ENCODE assay signal across 20 cellular contexts in genomic region chr21:42350899-42351543, GRCh38. TPM values are rescaled to one million over a fixed set of nuclear protein-coding genes. Genes with fewer than 3 reads are reported as not detected.
DNase-seq lines count a peak whose midpoint lies in the region; ATAC-seq and TF ChIP-seq lines count a peak whose summit lies in the region.
"Had no signal": no experiment of that assay in that cellular context is flagged by ENCODE, and none has a peak within 500 bp of the region (broad histone marks: within the 10 kb centered on the region; RNA-seq: fewer than 3 reads in every experiment).

A gene with protein sequence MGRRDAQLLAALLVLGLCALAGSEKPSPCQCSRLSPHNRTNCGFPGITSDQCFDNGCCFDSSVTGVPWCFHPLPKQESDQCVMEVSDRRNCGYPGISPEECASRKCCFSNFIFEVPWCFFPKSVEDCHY (minus strand): TSS chr21:42350994. CDS start chr21:42350957, 37 bp downstream.

- TF ChIP-seq CTCF in nephron progenitor cell (IDR thresholded peaks at IDR 0.05) (no peak), upper lobe of right lung (IDR thresholded peaks at IDR 0.05) (no peak), esophagus squamous epithelium (IDR thresholded peaks at IDR 0.05) (no peak)

- H3K9me3 Mint-ChIP-seq in nephron progenitor cell = peaks cover 31% of the 10 kb centered on the region
- H3K9me3 Mint-ChIP-seq in immature natural killer cell = peaks cover 2 to 16% (median 12%) of the 10 kb centered on the region in 6 donors

- H3K27me3 Mint-ChIP-seq in nephron progenitor cell (ENCODE audit: low read depth, poor library complexity) (peaks cover 10% of the 10 kb centered on the region), immature natural killer cell (ENCODE audit: low read depth in 3 of 3) (peaks cover 5 to 13% (median 6%) of the 10 kb centered on the region in 3 donors)

- ATAC-seq in upper lobe of right lung = no peak
- ATAC-seq in GM18517 (IDR thresholded peaks at IDR 0.05; ENCODE audit: unreplicated experiment) = no peak
- ATAC-seq: naive thymus-derived CD4-positive, alpha-beta T cell; psoas muscle; stimulated activated naive CD8-positive, alpha-beta T cell treated with anti-CD3 and anti-CD28 coated beads, Interleukin-15, Interleukin-2, amounts not matched to agents 100 U/mL and 50 U/mL, for 24 hours had no signal

- TF ChIP-seq POLR2A in esophagus squamous epithelium (IDR thresholded peaks at IDR 0.05) = no peak

- intact Hi-C loops in upper lobe of right lung (cut with DNase I) = no loop called here
- intact Hi-C loops in esophagus squamous epithelium (cut with DNase I) = no loop called here

- no peak within 1 kb of the TSS for H3K4me3 ChIP-seq in upper lobe of right lung
- no peak within 1 kb of the TSS for H3K4me3 ChIP-seq in esophagus squamous epithelium
- H3K4me3 ChIP-seq: colonic mucosa, psoas muscle had no signal

- no peaks in the 10 kb centered on the region for H3K27me3 ChIP-seq in upper lobe of right lung
- peaks cover 0 to 35% (median 0%) of the 10 kb centered on the region in 4 donors for H3K27me3 ChIP-seq in esophagus squamous epithelium
- H3K27me3 ChIP-seq: colonic mucosa had no signal

- H3K27ac Mint-ChIP-seq in nephron progenitor cell = peak within 1 kb of the TSS; percentile 89
- H3K27ac Mint-ChIP-seq in immature natural killer cell = no peak within 1 kb of the TSS
- H3K27ac Mint-ChIP-seq: activated CD4-positive, alpha-beta memory T cell treated with anti-CD3 and anti-CD28 coated beads, Interleukin-2, amount 10 ng/mL, durations not matched to agents 7 days and 5 days had no signal

- peak; percentile 41 for DNase-seq in activated effector memory CD4-positive, alpha-beta T cell treated with anti-CD3 and anti-CD28 coated beads, Interleukin-2, amount 50 U/mL, for 16 hours
- DNase-seq in activated effector memory CD4-positive, alpha-beta T cell treated with Interleukin-2 at 50 U/mL for 16 hours = no peak
- no peak for DNase-seq in nephron progenitor cell
- peak; percentile 38 for DNase-seq in upper lobe of right lung
- no peak for DNase-seq in esophagus squamous epithelium (lab: John Stamatoyannopoulos, UW)
- DNase-seq in immature natural killer cell = no peak
- DNase-seq: activated CD4-positive, alpha-beta memory T cell treated with anti-CD3 and anti-CD28 coated beads, Interleukin-2, amount 10 ng/mL, durations not matched to agents 7 days and 5 days; colonic mucosa; foreskin fibroblast; HCEC 1CT; NCI-H1436; psoas muscle; RPMI8226; stimulated activated naive CD8-positive, alpha-beta T cell treated with anti-CD3 and anti-CD28 coated beads, Interleukin-15, Interleukin-2, amounts not matched to agents 100 U/mL and 50 U/mL, for 24 hours had no signal

- no peaks in the 10 kb centered on the region for H3K36me3 ChIP-seq in upper lobe of right lung
- no peaks in the 10 kb centered on the region for H3K36me3 ChIP-seq in esophagus squamous epithelium
- H3K36me3 ChIP-seq: colonic mucosa had no signal

- H3K4me3 Mint-ChIP-seq in nephron progenitor cell = no peak within 1 kb of the TSS
- no peak within 1 kb of the TSS for H3K4me3 Mint-ChIP-seq in immature natural killer cell
- H3K4me3 Mint-ChIP-seq: activated CD4-positive, alpha-beta memory T cell treated with anti-CD3 and anti-CD28 coated beads, Interleukin-2, amount 10 ng/mL, durations not matched to agents 7 days and 5 days; naive thymus-derived CD4-positive, alpha-beta T cell had no signal

- H3K4me1 ChIP-seq in upper lobe of right lung (no peaks in the 10 kb centered on the region), esophagus squamous epithelium (no peaks in the 10 kb centered on the region)
- H3K4me1 ChIP-seq: colonic mucosa, psoas muscle had no signal

- H3K27ac ChIP-seq in adipose tissue (ENCODE audit: low read depth, low read length) (no peak within 1 kb of the TSS), upper lobe of right lung (no peak within 1 kb of the TSS), esophagus squamous epithelium (no peak within 1 kb of the TSS)
- H3K27ac ChIP-seq: colonic mucosa, psoas muscle had no signal

- no peaks in the 10 kb centered on the region for H3K9me3 ChIP-seq in upper lobe of right lung
- peaks cover 0 to 12% (median 8%) of the 10 kb centered on the region in 3 donors for H3K9me3 ChIP-seq in esophagus squamous epithelium
- H3K9me3 ChIP-seq: colonic mucosa had no signal

- 61 to 79% (median 61%) methylated on average over 17 of the region's 17 CpGs for WGBS in adipose tissue, 3 donors
- 70 to 92% methylated on average over 6 to 8 of the region's 17 CpGs for WGBS in esophagus squamous epithelium, 2 donors

- H3K4me1 Mint-ChIP-seq in nephron progenitor cell (peaks cover 29% of the 10 kb centered on the region), immature natural killer cell (no peaks in the 10 kb centered on the region)
- H3K4me1 Mint-ChIP-seq: activated CD4-positive, alpha-beta memory T cell treated with anti-CD3 and anti-CD28 coated beads, Interleukin-2, amount 10 ng/mL, durations not matched to agents 7 days and 5 days had no signal

- H3K36me3 Mint-ChIP-seq in nephron progenitor cell (ENCODE audit: low read depth) (no peaks in the 10 kb centered on the region), immature natural killer cell (peaks cover 4 to 18% (median 12%) of the 10 kb centered on the region in 3 donors)

RNA-seq across cellular contexts. Expression of the gene that starts here (rescaled TPM):
- polyA plus RNA-seq in adipose tissue (100 to 1,000 TPM in 1 of 3 donors, 10 to 100 TPM in 1, under 1 TPM in 1; 0.94 to 505 (median 36.8) TPM), immature natural killer cell (not detected)
- total RNA-seq in upper lobe of right lung (not detected), esophagus squamous epithelium (1 to 10 TPM in 1 of 4 donors, not detected in 3; 1.7 TPM)
- total RNA-seq: activated CD4-positive, alpha-beta memory T cell treated with anti-CD3 and anti-CD28 coated beads, Interleukin-2, amount 10 ng/mL, durations not matched to agents 7 days and 5 days; endothelial cell of umbilical vein; lower leg skin; naive thymus-derived CD4-positive, alpha-beta T cell; psoas muscle; ureter had no signal
- polyA plus RNA-seq: endothelial cell of umbilical vein; naive thymus-derived CD4-positive, alpha-beta T cell; psoas muscle had no signal

Comparison
In these comparisons a context has a peak if more than half of its experiments do, and no peak if none do; other contexts are left out.
1. Peak in DNase-seq in upper lobe of right lung; RNA of the gene not detected or under 1 TPM.